ENCODE assay signal across 8 cellular contexts in the genomic region with DNA sequence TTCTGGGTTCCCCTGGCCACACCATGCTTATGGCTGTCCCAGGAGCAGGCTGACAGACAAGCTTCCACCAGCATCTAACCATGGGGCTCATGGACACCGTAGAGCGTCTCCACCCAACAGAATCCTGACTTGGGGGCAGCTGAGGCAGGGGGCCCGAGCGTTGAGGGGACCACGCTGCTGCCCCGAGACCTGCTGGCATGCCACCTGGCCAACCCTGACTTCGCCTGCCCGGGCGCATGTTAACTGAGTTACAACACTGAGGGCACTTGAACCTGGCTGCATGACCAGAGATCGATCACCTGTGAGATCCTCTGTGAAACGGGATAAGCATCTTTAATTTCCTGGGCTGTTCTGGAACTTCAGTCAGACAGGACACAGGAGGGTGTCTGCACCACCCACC. TPM values are rescaled to one million over a fixed set of nuclear protein-coding genes. Genes with fewer than 3 reads are reported as not detected.
A peak's percentile ranks its signal among the peaks of the same experiment; 100 is the strongest.
DNase-seq lines count a peak whose midpoint lies in the region; ATAC-seq and TF ChIP-seq lines count a peak whose summit lies in the region.

No MANE protein-coding gene starts in this region.

- H3K27ac ChIP-seq in body of pancreas, result peak overlapping the region in 3 of 4 donors; percentile 86 to 95 (median 91)
- peak overlapping the region; percentile 59 for H3K27ac ChIP-seq in thymus (ENCODE audit: low read depth)

- intact Hi-C loops in body of pancreas (cut with DNase I), result no loop called here

- H3K36me3 Mint-ChIP-seq in activated T-cell treated with anti-CD3 and anti-CD28 coated beads, Interleukin-2, amount 50 U/mL, for 72 hours (ENCODE audit: insufficient read depth in 2 of 2), result peaks cover 0 to 5% of the 10 kb centered on the region in 2 donors
- peaks cover 12% of the 10 kb centered on the region for H3K36me3 Mint-ChIP-seq in mesothelial cell of epicardium

- H3K9me3 Mint-ChIP-seq in activated T-cell treated with anti-CD3 and anti-CD28 coated beads, Interleukin-2, amount 50 U/mL, for 72 hours, result no peaks in the 10 kb centered on the region
- H3K9me3 Mint-ChIP-seq in mesothelial cell of epicardium, result no peaks in the 10 kb centered on the region

- TF ChIP-seq CTCF in body of pancreas (IDR thresholded peaks at IDR 0.05) (no peak), mesothelial cell of epicardium (IDR thresholded peaks at IDR 0.05; ENCODE audit: unreplicated experiment) (no peak)

- H3K27me3 Mint-ChIP-seq in activated T-cell treated with anti-CD3 and anti-CD28 coated beads, Interleukin-2, amount 50 U/mL, for 72 hours (ENCODE audit: low read depth), result no peaks in the 10 kb centered on the region
- no peaks in the 10 kb centered on the region for H3K27me3 Mint-ChIP-seq in mesothelial cell of epicardium (ENCODE audit: low read depth)

- H3K27me3 ChIP-seq in body of pancreas (no peaks in the 10 kb centered on the region), thymus (ENCODE audit: control insufficient read depth, insufficient read depth) (no peaks in the 10 kb centered on the region)

- no peak for ATAC-seq in activated T-cell treated with anti-CD3 and anti-CD28 coated beads, Interleukin-2, amount 50 U/mL, for 72 hours (replicated peaks in 1 of 2)
- no peak for ATAC-seq in body of pancreas

- no peak for DNase-seq in activated T-cell treated with anti-CD3 and anti-CD28 coated beads, Interleukin-2, amount 50 U/mL, for 72 hours
- DNase-seq in activated T-cell treated with anti-CD3 and anti-CD28 coated beads for 4 hours, result no peak
- DNase-seq in body of pancreas, result no peak
- no peak for DNase-seq in mesothelial cell of epicardium (ENCODE audit: low spot score in 2 of 2, unreplicated experiment in 2 of 2)
- DNase-seq in NCI-H2227 treated with DMSO at 0.1 percent for 48 hours (lab: John Stamatoyannopoulos, UW), result no peak
- no peak for DNase-seq in NCI-H524 treated with DMSO at 0.1 percent for 48 hours (lab: John Stamatoyannopoulos, UW)
- no peak for DNase-seq in NCI-H82 (lab: John Stamatoyannopoulos, UW)

- TF ChIP-seq POLR2A in body of pancreas (IDR thresholded peaks at IDR 0.05), result no peak

- H3K9me3 ChIP-seq in body of pancreas (no peaks in the 10 kb centered on the region), thymus (ENCODE audit: control insufficient read depth) (no peaks in the 10 kb centered on the region)

- peaks cover 42% of the 10 kb centered on the region for H3K4me1 Mint-ChIP-seq in activated T-cell treated with anti-CD3 and anti-CD28 coated beads, Interleukin-2, amount 50 U/mL, for 72 hours (ENCODE audit: low read depth)
- H3K4me1 Mint-ChIP-seq in mesothelial cell of epicardium, result peaks cover 19% of the 10 kb centered on the region

- peak overlapping the region; percentile 89 for H3K4me3 Mint-ChIP-seq in activated T-cell treated with anti-CD3 and anti-CD28 coated beads, Interleukin-2, amount 50 U/mL, for 72 hours
- peak overlapping the region; percentile 96 for H3K4me3 Mint-ChIP-seq in mesothelial cell of epicardium

- H3K4me1 ChIP-seq in body of pancreas (peaks cover 34% of the 10 kb centered on the region), thymus (ENCODE audit: control insufficient read depth, insufficient read depth, low read length) (peaks cover 8% of the 10 kb centered on the region)

- H3K36me3 ChIP-seq in body of pancreas (replicated peaks in 1 of 2; ENCODE audit: insufficient read depth in 1 of 2, low read depth in 2 of 2) (no peaks in the 10 kb centered on the region), thymus (ENCODE audit: control insufficient read depth, insufficient read depth) (peaks cover 9% of the 10 kb centered on the region)

- H3K4me3 ChIP-seq in body of pancreas (no peak overlapping the region), thymus (ENCODE audit: low read length) (no peak overlapping the region)

- 58 to 64% methylated on average over 4 to 11 of the region's 11 CpGs for WGBS in body of pancreas, 2 donors
- 91% methylated on average over 11 of the region's 11 CpGs for WGBS in thymus

- no peak overlapping the region for H3K27ac Mint-ChIP-seq in activated T-cell treated with anti-CD3 and anti-CD28 coated beads, Interleukin-2, amount 50 U/mL, for 72 hours
- H3K27ac Mint-ChIP-seq in mesothelial cell of epicardium, result peak overlapping the region; percentile 98

RNA-seq across cellular contexts. Expression of gene PPM1F, which starts 13.7 kb away (rescaled TPM):
- 10 to 100 TPM; 13.0 to 21.8 TPM for total RNA-seq in activated T-cell treated with anti-CD3 and anti-CD28 coated beads, Interleukin-2, amount 50 U/mL, for 72 hours
- total RNA-seq in body of pancreas, result 10 to 100 TPM; 14.5 to 26.4 TPM
- total RNA-seq in mesothelial cell of epicardium, result 32.0 to 35.4 TPM (median 34.6 TPM) in 3 replicates
- 10.5 TPM for polyA plus RNA-seq in thymus

RNA-seq across cellular contexts. Expression of gene TOP3B, which starts 43.7 kb away (rescaled TPM):
- total RNA-seq in activated T-cell treated with anti-CD3 and anti-CD28 coated beads, Interleukin-2, amount 50 U/mL, for 72 hours, result 10 to 100 TPM; 29.6 to 33.2 TPM
- 10 to 100 TPM; 19.2 to 48.8 TPM for total RNA-seq in body of pancreas
- total RNA-seq in mesothelial cell of epicardium, result 59.8 to 63.3 TPM (median 60.8 TPM) in 3 replicates
- 18.4 TPM for polyA plus RNA-seq in thymus
